Comparison of ENCODE assay signal across 9 cellular contexts in genomic region chr17:74432484-74433391, GRCh38. TPM values are rescaled to one million over a fixed set of nuclear protein-coding genes. Genes with fewer than 3 reads are reported as not detected.
DNase-seq lines count a peak whose midpoint lies in the region; ATAC-seq and TF ChIP-seq lines count a peak whose summit lies in the region.
"Had no signal": no experiment of that assay in that cellular context is flagged by ENCODE, and none has a peak within 500 bp of the region (broad histone marks: within the 10 kb centered on the region; RNA-seq: fewer than 3 reads in every experiment).

No MANE protein-coding gene starts in this region.

- H3K9me3 Mint-ChIP-seq in brain = peaks cover 0 to 10% (median 7%) of the 10 kb centered on the region in 5 experiments
- H3K9me3 Mint-ChIP-seq in CD14-positive monocyte = peaks cover 0 to 32% (median 23%) of the 10 kb centered on the region in 7 donors

- H3K4me1 ChIP-seq in HUES6 (ENCODE audit: control insufficient read depth, insufficient read depth, low read length) (peaks cover 33% of the 10 kb centered on the region), left lung (peaks cover 15 to 35% of the 10 kb centered on the region in 2 donors), stomach smooth muscle (ENCODE audit: control insufficient read depth, insufficient read depth, low read length) (peaks cover 24% of the 10 kb centered on the region)

- TF ChIP-seq CTCF in brain (conservative IDR thresholded peaks at IDR 0.05) = no peak
- no peak for TF ChIP-seq CTCF in left lung (IDR thresholded peaks at IDR 0.05)
- no peak for TF ChIP-seq CTCF in CD14-positive monocyte (IDR thresholded peaks at IDR 0.05)

- H3K27me3 Mint-ChIP-seq in brain = peaks cover 83% of the 10 kb centered on the region
- H3K27me3 Mint-ChIP-seq in CD14-positive monocyte (ENCODE audit: low read depth in 3 of 3) = peaks cover 75 to 82% (median 79%) of the 10 kb centered on the region in 3 donors

- intact Hi-C loops in left lung (cut with DNase I) (no loop called here), CD14-positive monocyte (cut with micrococcal nuclease) (no loop called here)

- peak overlapping the region; percentile 85 for H3K4me3 ChIP-seq in HUES6 (ENCODE audit: low read depth, low read length)
- peak overlapping the region; percentile 49 to 58 for H3K4me3 ChIP-seq in left lung
- peak overlapping the region; percentile 35 to 88 for H3K4me3 ChIP-seq in stomach smooth muscle (ENCODE audit: low read length in 2 of 2)
- H3K4me3 ChIP-seq: GM12878 had no signal

- peaks cover 2% of the 10 kb centered on the region; the same call in 1 of the 2 replicates for H3K9me3 ChIP-seq in HUES6 (ENCODE audit: control insufficient read depth, insufficient read depth, low read depth, low read length)
- H3K9me3 ChIP-seq in left lung = peaks cover 0 to 8% of the 10 kb centered on the region in 2 donors
- peaks cover 2 to 3% of the 10 kb centered on the region in 2 donors for H3K9me3 ChIP-seq in stomach smooth muscle (ENCODE audit: control insufficient read depth in 2 of 2, low read length in 2 of 2)

- peak overlapping the region; percentile 33; the same call in 1 of the 2 replicates for H3K27ac ChIP-seq in HUES6 (ENCODE audit: low read depth, low read length)
- peak overlapping the region; percentile 63 to 93 for H3K27ac ChIP-seq in left lung
- H3K27ac ChIP-seq in stomach smooth muscle (ENCODE audit: low read length) = no peak overlapping the region

- H3K9ac ChIP-seq in HUES6 (ENCODE audit: low read length) (peak overlapping the region; percentile 83), stomach smooth muscle (ENCODE audit: low read length in 2 of 2) (peak overlapping the region; percentile 42 to 64)

- H3K36me3 Mint-ChIP-seq in brain = peaks cover 8% of the 10 kb centered on the region
- peaks cover 5 to 8% of the 10 kb centered on the region in 2 donors for H3K36me3 Mint-ChIP-seq in CD14-positive monocyte

- ATAC-seq in left lung (no peak), GM19455 (IDR thresholded peaks at IDR 0.05; ENCODE audit: unreplicated experiment) (no peak), GM18861 (IDR thresholded peaks at IDR 0.05; ENCODE audit: unreplicated experiment) (no peak)

- peaks cover 37% of the 10 kb centered on the region for H3K27me3 ChIP-seq in HUES6 (ENCODE audit: control insufficient read depth, insufficient read depth, low read length)
- H3K27me3 ChIP-seq in left lung = peaks cover 11 to 73% of the 10 kb centered on the region in 2 donors
- H3K27me3 ChIP-seq in stomach smooth muscle (ENCODE audit: control insufficient read depth in 1 of 2, insufficient read depth in 2 of 2, low read length in 2 of 2) = peaks cover 0 to 3% of the 10 kb centered on the region in 2 donors

- peak overlapping the region in 2 of 5 experiments; percentile 71 to 86 for H3K27ac Mint-ChIP-seq in brain
- H3K27ac Mint-ChIP-seq in CD14-positive monocyte = no peak overlapping the region

- no peaks in the 10 kb centered on the region for H3K36me3 ChIP-seq in HUES6 (ENCODE audit: control insufficient read depth, insufficient read depth, low read length)
- no peaks in the 10 kb centered on the region for H3K36me3 ChIP-seq in left lung
- H3K36me3 ChIP-seq in stomach smooth muscle (ENCODE audit: control insufficient read depth in 2 of 2, insufficient read depth in 2 of 2, low read length in 2 of 2) = no peaks in the 10 kb centered on the region

- DNase-seq in left lung (peak in 1 of 2 donors; percentile 69), CD14-positive monocyte (ENCODE audit: low spot score) (no peak)

- H3K4me1 Mint-ChIP-seq in brain (peaks cover 49% of the 10 kb centered on the region), CD14-positive monocyte (peaks cover 18% of the 10 kb centered on the region)

- H3K4me3 Mint-ChIP-seq in brain (peak overlapping the region; percentile 79 to 90 (median 81)), CD14-positive monocyte (peak overlapping the region in 1 of 2 donors; percentile 71)

RNA-seq across cellular contexts. Expression of gene GPRC5C, which starts 0.8 kb away (rescaled TPM):
- polyA plus RNA-seq in brain (ENCODE audit: insufficient read depth, low read depth, low replicate concordance) (63.8 TPM), CD14-positive monocyte (1 to 10 TPM in 1 of 2 donors, under 1 TPM in 1; 0.47 to 1.9 TPM)
- total RNA-seq in left lung = 100 to 1,000 TPM in 1 of 2 donors, 10 to 100 TPM in 1; 47.8 to 107 TPM
- total RNA-seq: pulmonary artery endothelial cell had no signal

RNA-seq across cellular contexts. Expression of gene CD300A, which starts 33.7 kb away (rescaled TPM):
- 3.5 TPM for polyA plus RNA-seq in brain (ENCODE audit: insufficient read depth, low read depth, low replicate concordance)
- 10 to 100 TPM in 1 of 2 donors, 1 to 10 TPM in 1; 9.1 to 35.5 TPM for total RNA-seq in left lung
- polyA plus RNA-seq in CD14-positive monocyte = 100 to 1,000 TPM; 212 to 222 TPM
- total RNA-seq: pulmonary artery endothelial cell had no signal

Comparison
In these comparisons a context has a peak if more than half of its experiments do, and no peak if none do; other contexts are left out.
1. RNA of gene GPRC5C, which starts 0.8 kb away (polyA plus RNA-seq): 63.8 TPM in brain (single experiment); 0.47 to 1.9 TPM in CD14-positive monocyte; every median in the first group is over 10 times any median in the second.
2. RNA of gene CD300A, which starts 33.7 kb away (polyA plus RNA-seq): 212 to 222 TPM in CD14-positive monocyte; 3.5 TPM in brain (single experiment); every median in the first group is over 10 times any median in the second.
3. Peak in every context shown above with its lines, with median percentiles within 50 percentile points of each other: H3K4me3 ChIP-seq.